In genomic region chr2:95023222-95023597, GRCh38 we compare ENCODE assay signal across 8 cellular contexts. TPM values are rescaled to one million over a fixed set of nuclear protein-coding genes. Genes with fewer than 3 reads are reported as not detected.
DNase-seq lines count a peak whose midpoint lies in the region; ATAC-seq and TF ChIP-seq lines count a peak whose summit lies in the region.

No MANE protein-coding gene starts in this region.

- no peak overlapping the region for H2AFZ ChIP-seq in smooth muscle cell (ENCODE audit: low read depth)

- no peak for TF ChIP-seq CTCF in smooth muscle cell (IDR thresholded peaks at IDR 0.05; ENCODE audit: borderline replicate concordance, insufficient read depth, poor library complexity, severe bottlenecking)
- TF ChIP-seq CTCF in upper lobe of left lung (IDR thresholded peaks at IDR 0.05), result peak in 2 of 6 experiments; percentile 11 to 15

- TF ChIP-seq POLR2A in upper lobe of left lung (IDR thresholded peaks at IDR 0.05), result no peak

- DNase-seq in ACHN, result peak; percentile 61
- peak; percentile 44 for DNase-seq in NCI-H146 treated with DMSO at 0.1 percent for 48 hours (lab: John Stamatoyannopoulos, UW; ENCODE audit: unreplicated experiment)
- peak; percentile 26 for DNase-seq in activated T-helper 9 cell treated with anti-CD3 and anti-CD28 coated beads, Interleukin-2, amount 50 U/mL, for 16 hours (ENCODE audit: low read depth)
- peak; percentile 54 for DNase-seq in stimulated activated CD4-positive, alpha-beta T cell treated with anti-CD3 and anti-CD28 coated beads, Interleukin-1b, Interleukin-23, amount 100 ng/mL, for 48 hours
- DNase-seq in AML-193 (lab: John Stamatoyannopoulos, UW), result no peak
- no peak for DNase-seq in smooth muscle cell (lab: John Stamatoyannopoulos, UW; ENCODE audit: unreplicated experiment)
- DNase-seq in upper lobe of left lung, result no peak

- H3K27me3 ChIP-seq in smooth muscle cell (ENCODE audit: low read depth) (peaks cover 39% of the 10 kb centered on the region), upper lobe of left lung (peaks cover 0 to 32% (median 13%) of the 10 kb centered on the region in 4 donors)

- H3K9me3 ChIP-seq in smooth muscle cell (replicated peaks; ENCODE audit: low read depth) (no peaks in the 10 kb centered on the region), upper lobe of left lung (no peaks in the 10 kb centered on the region)

- no peaks in the 10 kb centered on the region for H3K4me1 ChIP-seq in smooth muscle cell (ENCODE audit: low read depth)
- H3K4me1 ChIP-seq in upper lobe of left lung, result peaks cover 6 to 33% (median 20%) of the 10 kb centered on the region in 4 donors

- 56% methylated on average over 2 of the region's 2 CpGs for WGBS in smooth muscle cell (ENCODE audit: low lambda C conversion rate)
- 42 to 48% methylated on average over 2 of the region's 2 CpGs for WGBS in upper lobe of left lung, 2 donors

- H3K36me3 ChIP-seq in smooth muscle cell (ENCODE audit: low read depth), result no peaks in the 10 kb centered on the region
- H3K36me3 ChIP-seq in upper lobe of left lung, result no peaks in the 10 kb centered on the region

- ATAC-seq in GM19025 (IDR thresholded peaks at IDR 0.05; ENCODE audit: low read depth, unreplicated experiment) (peak; percentile 34), upper lobe of left lung (ENCODE audit: low FRiP score in 2 of 2) (no peak)

- H3K9ac ChIP-seq in smooth muscle cell (ENCODE audit: low read depth), result no peak overlapping the region

- no peak overlapping the region for H3K4me2 ChIP-seq in smooth muscle cell

- no peaks in the 10 kb centered on the region for H3F3A ChIP-seq in smooth muscle cell (ENCODE audit: low read depth)

- H3K4me3 ChIP-seq in smooth muscle cell, result no peak overlapping the region
- H3K4me3 ChIP-seq in upper lobe of left lung, result no peak overlapping the region

- in situ Hi-C loops in ACHN (cut with HindIII; ENCODE audit: low pct_ligation_motif_present, low pct_unique_long_range_greater_than_20kb, low sequenced_read_pairs), result no loop called here

- no peak overlapping the region for H3K27ac ChIP-seq in smooth muscle cell (ENCODE audit: low read depth)
- no peak overlapping the region for H3K27ac ChIP-seq in upper lobe of left lung

- TF ChIP-seq EP300 in upper lobe of left lung (IDR thresholded peaks at IDR 0.05), result no peak

- H3K79me2 ChIP-seq in smooth muscle cell (ENCODE audit: low read depth), result no peaks in the 10 kb centered on the region

- H4K20me1 ChIP-seq in smooth muscle cell (ENCODE audit: low read depth), result no peaks in the 10 kb centered on the region

RNA-seq across cellular contexts. Expression of gene MAL, which starts 2.3 kb away (rescaled TPM):
- total RNA-seq in smooth muscle cell (not detected in 2 replicates), upper lobe of left lung (10 to 100 TPM in 1 of 6 donors, 1 to 10 TPM in 4, not detected in 1; 3.7 to 13.0 (median 5.0) TPM)
- not detected in 2 replicates for polyA plus RNA-seq in smooth muscle cell

Comparison
In these comparisons a context has a peak if more than half of its experiments do, and no peak if none do; other contexts are left out.
1. DNase-seq: peak in ACHN (single experiment), NCI-H146 treated with DMSO at 0.1 percent for 48 hours (single experiment), activated T-helper 9 cell treated with anti-CD3 and anti-CD28 coated beads, Interleukin-2, amount 50 U/mL, for 16 hours (single experiment) and stimulated activated CD4-positive, alpha-beta T cell treated with anti-CD3 and anti-CD28 coated beads, Interleukin-1b, Interleukin-23, amount 100 ng/mL, for 48 hours (single experiment); none in AML-193 (0 of 2), smooth muscle cell (single experiment) and upper lobe of left lung (0 of 2).